In genomic region chr22:32824531-32825315, GRCh38 we compare ENCODE assay signal across 21 cellular contexts. TPM values are rescaled to one million over a fixed set of nuclear protein-coding genes. Genes with fewer than 3 reads are reported as not detected.
DNase-seq lines count a peak whose midpoint lies in the region; ATAC-seq and TF ChIP-seq lines count a peak whose summit lies in the region.
"Had no signal": no experiment of that assay in that cellular context is flagged by ENCODE, and none has a peak within 500 bp of the region (broad histone marks: within the 10 kb centered on the region; RNA-seq: fewer than 3 reads in every experiment).

No MANE protein-coding gene starts in this region.

- H3K27ac ChIP-seq in heart left ventricle (peak overlapping the region in 7 of 12 donors; percentile 1 to 56 (median 51)), esophagus muscularis mucosa (replicated peaks in 1 of 4) (peak overlapping the region; percentile 53 to 83 (median 74)), testis (no peak overlapping the region)
- H3K27ac ChIP-seq: 22Rv1 had no signal

- TF ChIP-seq POLR2A in heart left ventricle (IDR thresholded peaks at IDR 0.05) (no peak), esophagus muscularis mucosa (IDR thresholded peaks at IDR 0.05; ENCODE audit: low read depth) (no peak), testis (IDR thresholded peaks at IDR 0.05) (no peak)

- no peaks in the 10 kb centered on the region for H3K9me3 Mint-ChIP-seq in mesothelial cell of epicardium
- no peaks in the 10 kb centered on the region for H3K9me3 Mint-ChIP-seq in type B pancreatic cell
- H3K9me3 Mint-ChIP-seq: CD4-positive, alpha-beta T cell had no signal

- no peak for DNase-seq in heart left ventricle
- no peak for DNase-seq in Right ventricle myocardium inferior (ENCODE audit: missing footprints)
- DNase-seq in esophagus muscularis mucosa (ENCODE audit: extremely low spot score) = no peak
- no peak for DNase-seq in mesothelial cell of epicardium (ENCODE audit: low spot score in 2 of 2, unreplicated experiment in 2 of 2)
- no peak for DNase-seq in type B pancreatic cell (ENCODE audit: extremely low spot score, unreplicated experiment)
- DNase-seq in testis = no peak
- no peak for DNase-seq in SHP77 treated with DMSO at 0.1 percent for 48 hours (lab: John Stamatoyannopoulos, UW)
- DNase-seq: BE2C; Calu3; CD4-positive, alpha-beta T cell; DMS53; IMR-90; Kasumi-1; MM.1S; NCI-H1105; NCI-H1694; NCI-H226; NCI-H524 treated with DMSO at 0.1 percent for 48 hours had no signal

- WGBS in heart left ventricle, 4 donors = 47 to 61% (median 50%) methylated on average over 11 of the region's 11 CpGs
- WGBS in esophagus muscularis mucosa = 72% methylated on average over 11 of the region's 11 CpGs
- WGBS in testis, 2 donors = 68 to 76% methylated on average over 11 of the region's 11 CpGs

- H3K4me3 ChIP-seq in heart left ventricle (no peak overlapping the region), esophagus muscularis mucosa (peak overlapping the region in 1 of 4 donors; percentile 11), testis (no peak overlapping the region)

- peaks cover 35 to 98% (median 88%) of the 10 kb centered on the region in 12 donors for H3K4me1 ChIP-seq in heart left ventricle
- peaks cover 95 to 100% (median 99%) of the 10 kb centered on the region in 4 donors for H3K4me1 ChIP-seq in esophagus muscularis mucosa
- H3K4me1 ChIP-seq in testis = peaks cover 13% of the 10 kb centered on the region
- H3K4me1 ChIP-seq: BE2C had no signal

- no peak for TF ChIP-seq EP300 in esophagus muscularis mucosa (IDR thresholded peaks at IDR 0.05)

- no peak overlapping the region for H3K4me3 Mint-ChIP-seq in mesothelial cell of epicardium
- no peak overlapping the region for H3K4me3 Mint-ChIP-seq in type B pancreatic cell
- H3K4me3 Mint-ChIP-seq: CD4-positive, alpha-beta T cell had no signal

- H3K9me3 ChIP-seq in heart left ventricle = no peaks in the 10 kb centered on the region
- H3K9me3 ChIP-seq in esophagus muscularis mucosa = no peaks in the 10 kb centered on the region
- H3K9me3 ChIP-seq in testis = no peaks in the 10 kb centered on the region
- H3K9me3 ChIP-seq: BE2C had no signal

- H3K27ac Mint-ChIP-seq in mesothelial cell of epicardium (peak overlapping the region; percentile 35), type B pancreatic cell (peak overlapping the region; percentile 16)
- H3K27ac Mint-ChIP-seq: CD4-positive, alpha-beta T cell had no signal

- H3K4me1 Mint-ChIP-seq in mesothelial cell of epicardium = peaks cover 33% of the 10 kb centered on the region
- H3K4me1 Mint-ChIP-seq in type B pancreatic cell (ENCODE audit: unreplicated experiment) = peaks cover 34% of the 10 kb centered on the region

- H3K36me3 ChIP-seq in heart left ventricle = peaks cover 0 to 47% (median 11%) of the 10 kb centered on the region in 9 donors
- peaks cover 0 to 52% (median 15%) of the 10 kb centered on the region in 4 donors for H3K36me3 ChIP-seq in esophagus muscularis mucosa
- H3K36me3 ChIP-seq in testis (ENCODE audit: low read depth, missing control alignments) = no peaks in the 10 kb centered on the region
- H3K36me3 ChIP-seq: BE2C had no signal

- H3K36me3 Mint-ChIP-seq in mesothelial cell of epicardium (peaks cover 1% of the 10 kb centered on the region), type B pancreatic cell (peaks cover 12% of the 10 kb centered on the region)

- H3K27me3 Mint-ChIP-seq in mesothelial cell of epicardium (ENCODE audit: low read depth) (no peaks in the 10 kb centered on the region), type B pancreatic cell (no peaks in the 10 kb centered on the region)

- intact Hi-C loops in heart left ventricle (cut with DNase I) = loop anchor here in 1 of 10 donors (2.0 kb wide), 1 partner anchor 22 kb away; no protein-coding TSS in a partner anchor
- intact Hi-C loops in Right ventricle myocardium inferior (cut with DNase I) = no loop called here
- intact Hi-C loops in esophagus muscularis mucosa (cut with DNase I) = no loop called here
- intact Hi-C loops in testis (cut with DNase I; ENCODE audit: low total_unique reads) = no loop called here

- no peak for TF ChIP-seq CTCF in heart left ventricle (IDR thresholded peaks at IDR 0.05)
- TF ChIP-seq CTCF in esophagus muscularis mucosa (IDR thresholded peaks at IDR 0.05) = no peak
- TF ChIP-seq CTCF in mesothelial cell of epicardium (IDR thresholded peaks at IDR 0.05; ENCODE audit: unreplicated experiment) = no peak
- TF ChIP-seq CTCF in type B pancreatic cell (conservative IDR thresholded peaks at IDR 0.05) = no peak
- no peak for TF ChIP-seq CTCF in testis (IDR thresholded peaks at IDR 0.05)

- ATAC-seq in heart left ventricle (no peak), Right ventricle myocardium inferior (no peak), HG03378 (IDR thresholded peaks at IDR 0.05; ENCODE audit: unreplicated experiment) (no peak)
- ATAC-seq: Panc1 had no signal

- H3K27me3 ChIP-seq in heart left ventricle = no peaks in the 10 kb centered on the region
- H3K27me3 ChIP-seq in esophagus muscularis mucosa = no peaks in the 10 kb centered on the region
- H3K27me3 ChIP-seq in testis = no peaks in the 10 kb centered on the region
- H3K27me3 ChIP-seq: BE2C had no signal

RNA-seq across cellular contexts. Expression of gene TIMP3, which starts 23.2 kb away (rescaled TPM):
- total RNA-seq in heart left ventricle (100 to 1,000 TPM; 121 to 629 (median 187) TPM), Right ventricle myocardium inferior (288 TPM), esophagus muscularis mucosa (100 to 1,000 TPM; 566 to 898 (median 683) TPM), mesothelial cell of epicardium (65.9 to 68.2 TPM (median 67.2 TPM) in 3 replicates), type B pancreatic cell (ENCODE audit: low replicate concordance) (38.3 and 45.9 TPM in 2 replicates), testis (100 to 1,000 TPM; 200 to 201 TPM)
- polyA plus RNA-seq in heart left ventricle (100 to 1,000 TPM; 112 to 137 TPM), testis (ENCODE audit: insufficient read depth, low read depth, low replicate concordance) (214 TPM)

Comparison
In these comparisons a context has a peak if more than half of its experiments do, and no peak if none do; other contexts are left out.
1. H3K27ac ChIP-seq: peak in heart left ventricle (7 of 12) and esophagus muscularis mucosa (4 of 4); none in testis (0 of 2).